21 cellular contexts compared by ENCODE assay signal in genomic region chrX:20230406-20230805, GRCh38. TPM values are rescaled to one million over a fixed set of nuclear protein-coding genes. Genes with fewer than 3 reads are reported as not detected.
DNase-seq lines count a peak whose midpoint lies in the region; ATAC-seq and TF ChIP-seq lines count a peak whose summit lies in the region.
"Had no signal": no experiment of that assay in that cellular context is flagged by ENCODE, and none has a peak within 500 bp of the region (broad histone marks: within the 10 kb centered on the region; RNA-seq: fewer than 3 reads in every experiment).

No MANE protein-coding gene starts in this region.

- H3K27me3 Mint-ChIP-seq in CD8-positive, alpha-beta T cell (ENCODE audit: low read depth): no peaks in the 10 kb centered on the region

- no peak overlapping the region for H3K27ac ChIP-seq in CD8-positive, alpha-beta T cell (ENCODE audit: low read depth, low read length)
- H3K27ac ChIP-seq in caudate nucleus (ENCODE audit: low read depth, low read length) (no peak overlapping the region), testis (no peak overlapping the region)
- H3K27ac ChIP-seq: BLaER1 treated with 17β-estradiol and CSF1 and Interleukin-3, amounts not matched to agents 10 nM and 100 nM; gastroesophageal sphincter; RWPE1; SK-N-MC; VCaP had no signal

- H3K9me3 ChIP-seq in CD8-positive, alpha-beta T cell (ENCODE audit: low read length): no peaks in the 10 kb centered on the region
- no peaks in the 10 kb centered on the region for H3K9me3 ChIP-seq in testis
- H3K9me3 ChIP-seq: gastroesophageal sphincter, mucosa of descending colon had no signal

- peaks cover 5% of the 10 kb centered on the region for H3K36me3 ChIP-seq in CD8-positive, alpha-beta T cell (ENCODE audit: insufficient read depth, low read length)
- H3K36me3 ChIP-seq in testis (ENCODE audit: low read depth, missing control alignments): no peaks in the 10 kb centered on the region

- peak overlapping the region; percentile 10 for H3K27ac Mint-ChIP-seq in CD8-positive, alpha-beta T cell
- H3K27ac Mint-ChIP-seq: stimulated activated effector memory CD8-positive, alpha-beta T cell treated with anti-CD3 and anti-CD28 coated beads, Interleukin-12 subunit alpha, Interleukin-12 subunit beta, amount 100 ng/mL, for 72 hours had no signal

- H3K4me3 Mint-ChIP-seq in CD8-positive, alpha-beta T cell: no peak overlapping the region
- H3K4me3 Mint-ChIP-seq: stimulated activated effector memory CD8-positive, alpha-beta T cell treated with anti-CD3 and anti-CD28 coated beads, Interleukin-12 subunit alpha, Interleukin-12 subunit beta, amount 100 ng/mL, for 72 hours had no signal

- POLR2A ChIA-PET in CD8-positive, alpha-beta T cell (lab: Charles Lee): no interaction called here

- no peak for ATAC-seq in CD8-positive, alpha-beta T cell
- peak; percentile 76 for ATAC-seq in GM18867 (IDR thresholded peaks at IDR 0.05; ENCODE audit: unreplicated experiment)
- peak; percentile 50 for ATAC-seq in HG02588 (IDR thresholded peaks at IDR 0.05; ENCODE audit: unreplicated experiment)
- ATAC-seq in HG03565 (IDR thresholded peaks at IDR 0.05; ENCODE audit: unreplicated experiment): peak; percentile 57
- ATAC-seq in GM18517 (IDR thresholded peaks at IDR 0.05; ENCODE audit: unreplicated experiment): no peak
- ATAC-seq in HG03196 (IDR thresholded peaks at IDR 0.05; ENCODE audit: unreplicated experiment): no peak
- ATAC-seq: gastroesophageal sphincter; mucosa of descending colon; stimulated activated effector memory CD8-positive, alpha-beta T cell treated with anti-CD3 and anti-CD28 coated beads, Interleukin-12 subunit alpha, Interleukin-12 subunit beta, amount 100 ng/mL, for 72 hours had no signal

- H3K4me1 Mint-ChIP-seq in CD8-positive, alpha-beta T cell (ENCODE audit: low read depth): peaks cover 39% of the 10 kb centered on the region

- H3K27me3 ChIP-seq in CD8-positive, alpha-beta T cell (ENCODE audit: insufficient read depth, low read length): no peaks in the 10 kb centered on the region
- no peaks in the 10 kb centered on the region for H3K27me3 ChIP-seq in testis
- H3K27me3 ChIP-seq: BLaER1 treated with 17β-estradiol and CSF1 and Interleukin-3, amounts not matched to agents 10 nM and 100 nM; gastroesophageal sphincter had no signal

- WGBS in testis, 2 donors: 98 to 100% methylated on average over 3 of the region's 3 CpGs

- TF ChIP-seq POLR2A in testis (IDR thresholded peaks at IDR 0.05): no peak

- DNase-seq in CD8-positive, alpha-beta T cell: no peak
- no peak for DNase-seq in caudate nucleus (lab: John Stamatoyannopoulos, UW)
- no peak for DNase-seq in testis
- DNase-seq: activated gamma-delta T cell; islet precursor cell; Karpas-422; mucosa of descending colon; NCI-H1694; NCI-H2171; stimulated activated CD4-positive, alpha-beta T cell treated with anti-CD3 and anti-CD28 coated beads, Interleukin-2, amount 100 ng/mL, for 24 hours had no signal

- H3K4me1 ChIP-seq in CD8-positive, alpha-beta T cell (ENCODE audit: insufficient read depth, low read length): peaks cover 3% of the 10 kb centered on the region
- no peaks in the 10 kb centered on the region for H3K4me1 ChIP-seq in testis

- H3K36me3 Mint-ChIP-seq in CD8-positive, alpha-beta T cell: peaks cover 56% of the 10 kb centered on the region

- H3K9me3 Mint-ChIP-seq in CD8-positive, alpha-beta T cell: no peaks in the 10 kb centered on the region
- H3K9me3 Mint-ChIP-seq: stimulated activated effector memory CD8-positive, alpha-beta T cell treated with anti-CD3 and anti-CD28 coated beads, Interleukin-12 subunit alpha, Interleukin-12 subunit beta, amount 100 ng/mL, for 72 hours had no signal

- intact Hi-C loops in CD8-positive, alpha-beta T cell (cut with DNase I, micrococcal nuclease): no loop called here
- intact Hi-C loops in testis (cut with DNase I; ENCODE audit: low total_unique reads): no loop called here

- no peak overlapping the region for H3K4me3 ChIP-seq in CD8-positive, alpha-beta T cell (ENCODE audit: low read depth, low read length)
- no peak overlapping the region for H3K4me3 ChIP-seq in testis
- H3K4me3 ChIP-seq: BLaER1 treated with 17β-estradiol and CSF1 and Interleukin-3, amounts not matched to agents 10 nM and 100 nM; gastroesophageal sphincter; mucosa of descending colon; SK-N-MC had no signal

- TF ChIP-seq CTCF in CD8-positive, alpha-beta T cell (IDR thresholded peaks at IDR 0.05): no peak
- TF ChIP-seq CTCF in testis (IDR thresholded peaks at IDR 0.05): no peak

- CTCF ChIA-PET in CD8-positive, alpha-beta T cell (lab: Charles Lee): no interaction called here

RNA-seq across cellular contexts. Expression of gene RPS6KA3, which starts 36.3 kb away (rescaled TPM):
- 10 to 100 TPM; 36.9 to 37.3 TPM for total RNA-seq in CD8-positive, alpha-beta T cell
- 10 to 100 TPM; 12.5 to 12.6 TPM for total RNA-seq in testis
- polyA plus RNA-seq in testis (ENCODE audit: insufficient read depth, low read depth, low replicate concordance): 8.5 TPM

Comparison
In these comparisons a context has a peak if more than half of its experiments do, and no peak if none do; other contexts are left out.
1. ATAC-seq: peak in GM18867 (single experiment), HG02588 (single experiment) and HG03565 (single experiment); none in CD8-positive, alpha-beta T cell (single experiment), GM18517 (single experiment) and HG03196 (single experiment).